Comparison of ENCODE assay signal across 8 cellular contexts in genomic region chr11:73218106-73218829, GRCh38. TPM values are rescaled to one million over a fixed set of nuclear protein-coding genes. Genes with fewer than 3 reads are reported as not detected.
DNase-seq lines count a peak whose midpoint lies in the region; ATAC-seq, FAIRE-seq and TF ChIP-seq lines count a peak whose summit lies in the region.

TSS of gene P2RY2 (plus strand) at chr11:73218281. CDS start at chr11:73234160, 15,879 bp downstream.

- H3K27ac ChIP-seq in AG04450 (ENCODE audit: low read depth, low read length) (no peak within 1 kb of the TSS), skin epidermis (peak within 1 kb of the TSS in 18 of 21 experiments; percentile 3 to 76 (median 50))

- no peaks in the 10 kb centered on the region; the same call in 1 of the 2 replicates for H3K9me3 ChIP-seq in AG04450 (ENCODE audit: control insufficient read depth, insufficient read depth, low read length)

- peak; percentile 50 for ATAC-seq in GM18907 (IDR thresholded peaks at IDR 0.05; ENCODE audit: unreplicated experiment)

- CTCF ChIA-PET in AG04450 (lab: Charles Lee), result no interaction called here

- FAIRE-seq in HTR-8/SVneo (lab: Jason Lieb, UNC), result no peak

- H3K4me3 ChIP-seq in AG04450 (ENCODE audit: low read depth, low read length) (peak within 1 kb of the TSS; percentile 39), skin epidermis (peak within 1 kb of the TSS; percentile 34 to 52 (median 43))

- peak; percentile 49 for TF ChIP-seq CTCF in AG04450 (IDR thresholded peaks at IDR 0.05; ENCODE audit: low read depth, low read length)

- POLR2A ChIA-PET in AG04450 (lab: Yijun Ruan, JAX), result no interaction called here

- DNase-seq in AG04450 (ENCODE audit: low read depth, low spot score) (no peak), OCI-M1 (lab: John Stamatoyannopoulos, UW) (peak; percentile 72), astrocyte of the hippocampus (ENCODE audit: low read depth, low spot score) (peak; percentile 71), iPS-NIHi11 (ENCODE audit: low spot score) (peak; percentile 91), NCI-H1694 (lab: John Stamatoyannopoulos, UW) (no peak), HTR-8/SVneo (ENCODE audit: insufficient read length, low spot score) (no peak)

- H3K27me3 ChIP-seq in AG04450 (ENCODE audit: control insufficient read depth, insufficient read depth, low read length), result peaks cover 43% of the 10 kb centered on the region

RNA-seq across cellular contexts. Expression of gene P2RY2, which starts in this region (rescaled TPM):
- not detected in 2 replicates for polyA plus RNA-seq in AG04450 (2011; rRNA removed)
- not detected in 2 replicates for polyA minus RNA-seq in AG04450 (2011; rRNA and poly(A)+ RNA removed)

Comparison
In these comparisons a context has a peak if more than half of its experiments do, and no peak if none do; other contexts are left out.
1. DNase-seq: peak in OCI-M1 (single experiment), astrocyte of the hippocampus (single experiment) and iPS-NIHi11 (single experiment); none in AG04450 (single experiment), NCI-H1694 (single experiment) and HTR-8/SVneo (single experiment).